ENCODE assay signal across 9 cellular contexts in genomic region chr1:228464487-228464983, GRCh38. TPM values are rescaled to one million over a fixed set of nuclear protein-coding genes. Genes with fewer than 3 reads are reported as not detected.
DNase-seq lines count a peak whose midpoint lies in the region; ATAC-seq and TF ChIP-seq lines count a peak whose summit lies in the region.
"Had no signal": no experiment of that assay in that cellular context is flagged by ENCODE, and none has a peak within 500 bp of the region (broad histone marks: within the 10 kb centered on the region; RNA-seq: fewer than 3 reads in every experiment).

No MANE protein-coding gene starts in this region.

- peaks cover 3% of the 10 kb centered on the region; the same call in 1 of the 2 replicates for H3K4me1 ChIP-seq in PC-3 (ENCODE audit: insufficient read depth, low read length)

- no TSS peak for BruUV-seq in PC-3 (replicated peaks; lab: Mats Ljungman, UMichigan)

- H3K4me3 ChIP-seq in PC-3 (ENCODE audit: low read length), result no peak overlapping the region

- no peaks in the 10 kb centered on the region for H3K9me3 Mint-ChIP-seq in naive thymus-derived CD8-positive, alpha-beta T cell
- no peaks in the 10 kb centered on the region for H3K9me3 Mint-ChIP-seq in stimulated activated naive B cell treated with anti-CD40 and anti-IgM and Interleukin-4, amounts not matched to agents 10 μg/mL and 1 μg/mL and 100 μg/mL, for 72 hours

- peak; percentile 64 for TF ChIP-seq POLR2A in erythroblast (IDR thresholded peaks at IDR 0.05; ENCODE audit: low read length)

- no peaks in the 10 kb centered on the region for H3K9me3 ChIP-seq in PC-3 (ENCODE audit: low read length)

- H3F3A ChIP-seq in PC-3 (ENCODE audit: low read length, unreplicated experiment), result no peaks in the 10 kb centered on the region

- DNase-seq in NCI-H524 (lab: John Stamatoyannopoulos, UW), result peak; percentile 41 to 77
- DNase-seq in activated T-cell treated with anti-CD3 and anti-CD28 coated beads for 48 hours (ENCODE audit: low read depth), result peak; percentile 81
- DNase-seq in erythroblast (lab: John Stamatoyannopoulos, UW), result peak; percentile 83 to 86
- peak; percentile 71 to 93 (median 85) for DNase-seq in naive thymus-derived CD8-positive, alpha-beta T cell
- peak; percentile 28 for DNase-seq in stimulated activated naive B cell treated with anti-CD40 and anti-IgM and Interleukin-4, amounts not matched to agents 10 μg/mL and 1 μg/mL and 100 μg/mL, for 72 hours
- no peak for DNase-seq in PC-3

- no peak overlapping the region for H3K4me2 ChIP-seq in PC-3 (ENCODE audit: low read length)

- no peaks in the 10 kb centered on the region for H3K79me2 ChIP-seq in PC-3 (ENCODE audit: low read length)

- peaks cover 14 to 54% (median 34%) of the 10 kb centered on the region in 5 donors for H3K27me3 Mint-ChIP-seq in naive thymus-derived CD8-positive, alpha-beta T cell
- peaks cover 78 to 95% of the 10 kb centered on the region in 2 donors for H3K27me3 Mint-ChIP-seq in stimulated activated naive B cell treated with anti-CD40 and anti-IgM and Interleukin-4, amounts not matched to agents 10 μg/mL and 1 μg/mL and 100 μg/mL, for 72 hours

- peak overlapping the region; percentile 2 to 89 (median 78) for H3K27ac Mint-ChIP-seq in naive thymus-derived CD8-positive, alpha-beta T cell
- H3K27ac Mint-ChIP-seq in stimulated activated naive B cell treated with anti-CD40 and anti-IgM and Interleukin-4, amounts not matched to agents 10 μg/mL and 1 μg/mL and 100 μg/mL, for 72 hours, result peak overlapping the region; percentile 7

- no peaks in the 10 kb centered on the region for H3K9me2 ChIP-seq in PC-3 (replicated peaks; ENCODE audit: low read length)

- peak overlapping the region; percentile 76 to 95 (median 88) for H3K4me3 Mint-ChIP-seq in naive thymus-derived CD8-positive, alpha-beta T cell
- peak overlapping the region; percentile 75 to 77 for H3K4me3 Mint-ChIP-seq in stimulated activated naive B cell treated with anti-CD40 and anti-IgM and Interleukin-4, amounts not matched to agents 10 μg/mL and 1 μg/mL and 100 μg/mL, for 72 hours

- peaks cover 20 to 48% (median 36%) of the 10 kb centered on the region in 4 donors for H3K4me1 Mint-ChIP-seq in naive thymus-derived CD8-positive, alpha-beta T cell
- peaks cover 17 to 24% of the 10 kb centered on the region in 2 donors for H3K4me1 Mint-ChIP-seq in stimulated activated naive B cell treated with anti-CD40 and anti-IgM and Interleukin-4, amounts not matched to agents 10 μg/mL and 1 μg/mL and 100 μg/mL, for 72 hours

- TF ChIP-seq CTCF in PC-3 (conservative IDR thresholded peaks at IDR 0.05; ENCODE audit: low read depth, low read length), result no peak

- CTCF ChIA-PET in PC-3 (lab: Charles Lee), result no interaction called here

- no peaks in the 10 kb centered on the region for H3K36me3 ChIP-seq in PC-3 (ENCODE audit: low read depth, low read length)

- no peak overlapping the region for H3K9ac ChIP-seq in PC-3 (ENCODE audit: low read length)

- no peaks in the 10 kb centered on the region for H3K36me3 Mint-ChIP-seq in naive thymus-derived CD8-positive, alpha-beta T cell
- peaks cover 0 to 3% of the 10 kb centered on the region in 2 donors for H3K36me3 Mint-ChIP-seq in stimulated activated naive B cell treated with anti-CD40 and anti-IgM and Interleukin-4, amounts not matched to agents 10 μg/mL and 1 μg/mL and 100 μg/mL, for 72 hours

- H3K27ac ChIP-seq in PC-3 (ENCODE audit: low read length), result no peak overlapping the region

- ATAC-seq in GM18519 (IDR thresholded peaks at IDR 0.05; ENCODE audit: low FRiP score, unreplicated experiment), result peak; percentile 76
- peak; percentile 86 for ATAC-seq in HG03039 (IDR thresholded peaks at IDR 0.05; ENCODE audit: unreplicated experiment)
- peak; percentile 97 to 98 for ATAC-seq in naive thymus-derived CD8-positive, alpha-beta T cell
- ATAC-seq in stimulated activated naive B cell treated with anti-CD40 and anti-IgM and Interleukin-4, amounts not matched to agents 10 μg/mL and 1 μg/mL and 100 μg/mL, for 72 hours (replicated peaks), result peak; percentile 69 to 82
- ATAC-seq in PC-3, result no peak

- intact Hi-C loops in PC-3 (cut with micrococcal nuclease), result no loop called here

- H4K20me1 ChIP-seq in PC-3 (ENCODE audit: low read length), result no peaks in the 10 kb centered on the region

- peaks cover 14% of the 10 kb centered on the region; the same call in 1 of the 2 replicates for H3K27me3 ChIP-seq in PC-3 (ENCODE audit: low read length)

- H2AFZ ChIP-seq in PC-3 (ENCODE audit: low read length), result no peak overlapping the region

- POLR2A ChIA-PET in naive thymus-derived CD8-positive, alpha-beta T cell (lab: Charles Lee), result interaction anchor here (0.6 to 3.2 kb wide), 5 partner anchors 15 to 1158 kb away, joined by 3 to 27 read pairs (median 5); partner anchors contain the start of genes RNF187 and TRIM11
- POLR2A ChIA-PET in PC-3 (lab: Charles Lee; ENCODE audit: unreplicated experiment), result no interaction called here

RNA-seq across cellular contexts. Expression of gene RNF187, which starts 22.6 kb away (rescaled TPM):
- total RNA-seq in naive thymus-derived CD8-positive, alpha-beta T cell, result 10 to 100 TPM; 84.8 to 87.6 TPM
- polyA plus RNA-seq in naive thymus-derived CD8-positive, alpha-beta T cell, result 10 to 100 TPM; 28.4 to 62.6 (median 47.5) TPM
- 97.7 and 157 TPM in 2 replicates for total RNA-seq in PC-3 (2014; rRNA removed)

RNA-seq across cellular contexts. Expression of gene TRIM17, which starts 47.9 kb away (rescaled TPM):
- total RNA-seq in naive thymus-derived CD8-positive, alpha-beta T cell, result 1 to 10 TPM; 1.7 to 3.1 TPM
- polyA plus RNA-seq in naive thymus-derived CD8-positive, alpha-beta T cell, result under 1 TPM; 0.39 to 0.62 (median 0.58) TPM
- not detected in 2 replicates for total RNA-seq in PC-3 (2014; rRNA removed)
- total RNA-seq: pulmonary artery endothelial cell had no signal

RNA-seq across cellular contexts. Expression of gene TRIM11, which starts 57.9 kb away (rescaled TPM):
- total RNA-seq in naive thymus-derived CD8-positive, alpha-beta T cell, result 10 to 100 TPM; 50.0 to 54.8 TPM
- polyA plus RNA-seq in naive thymus-derived CD8-positive, alpha-beta T cell, result 10 to 100 TPM in 2 of 3 donors, 1 to 10 TPM in 1; 9.2 to 17.9 (median 13.6) TPM
- total RNA-seq in PC-3 (2014; rRNA removed), result 48.3 and 94.6 TPM in 2 replicates
